ENCODE assay signal across 30 cellular contexts in the genomic region with DNA sequence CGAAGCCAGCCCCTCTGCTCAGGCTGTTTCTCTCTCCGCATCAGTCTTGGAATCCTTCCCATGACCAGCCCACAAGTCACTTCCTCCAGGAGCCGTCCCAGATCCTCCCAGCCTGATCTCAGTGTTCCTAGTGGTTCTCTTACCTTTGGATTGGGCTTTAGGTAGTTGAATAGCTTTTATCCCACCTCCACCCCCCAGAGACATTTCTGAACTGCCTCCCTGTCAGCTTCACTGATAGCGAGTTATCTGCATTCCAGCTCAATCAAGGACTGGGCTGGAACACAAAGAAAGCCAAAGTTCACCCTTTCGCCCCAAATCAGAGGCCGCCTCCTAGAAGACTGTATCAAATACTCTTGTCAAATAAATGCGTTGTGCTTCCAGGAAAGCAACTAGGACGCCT.
"Had no signal": no experiment of that assay in that cellular context is flagged by ENCODE, and none has a peak within 500 bp of the region (broad histone marks: within the 10 kb centered on the region; RNA-seq: fewer than 3 reads in every experiment).

No MANE protein-coding gene starts in this region.

- H3K27ac Mint-ChIP-seq: activated CD4-positive, alpha-beta T cell treated with anti-CD3 and anti-CD28 coated beads for 36 hours; activated CD4-positive, alpha-beta T cell treated with anti-CD3 and anti-CD28 coated beads, Interleukin-2, amount 10 ng/mL, durations not matched to agents 7 days and 5 days; activated CD8-positive, alpha-beta T cell treated with anti-CD3 and anti-CD28 coated beads, Interleukin-2, amount 10 ng/mL, durations not matched to agents 7 days and 5 days; activated naive CD4-positive, alpha-beta T cell treated with anti-CD3 and anti-CD28 coated beads, Interleukin-2, amount 50 U/mL, for 24 hours; activated naive CD8-positive, alpha-beta T cell treated with anti-CD3 and anti-CD28 coated beads, Interleukin-2, amount 10 ng/mL, durations not matched to agents 7 days and 5 days; activated T-cell treated with anti-CD3 and anti-CD28 coated beads, Interleukin-2, amount 50 U/mL, for 24 hours; activated T-helper 2 cell treated with anti-CD3 and anti-CD28 coated beads, Interferon-gamma antibody, Interleukin-2, Interleukin-4, amounts not matched to agents 10 μg/mL and 5 μg/mL and 100 μg/mL, durations not matched to agents 14 hours and 24 hours and 36 hours; IgD-negative memory B cell had no signal

- H3K9me3 ChIP-seq: ascending aorta, SJCRH30 had no signal

- H3K27ac ChIP-seq: ascending aorta, SJCRH30, SK-N-MC had no signal

- FAIRE-seq: TTC549 had no signal

- H3K36me3 Mint-ChIP-seq: activated naive CD4-positive, alpha-beta T cell treated with anti-CD3 and anti-CD28 coated beads, Interleukin-2, amount 50 U/mL, for 24 hours; activated naive CD8-positive, alpha-beta T cell treated with anti-CD3 and anti-CD28 coated beads, Interleukin-2, amount 10 ng/mL, durations not matched to agents 7 days and 5 days; IgD-negative memory B cell had no signal

- DNase-seq: activated CD4-positive, alpha-beta T cell treated with anti-CD3 and anti-CD28 coated beads for 36 hours; activated CD4-positive, alpha-beta T cell treated with anti-CD3 and anti-CD28 coated beads, Interleukin-2, amount 10 ng/mL, durations not matched to agents 7 days and 5 days; activated CD4-positive, alpha-beta T cell treated with anti-CD3 and anti-CD28 coated beads, Interleukin-2, amount 50 U/mL, for 48 hours; activated CD8-positive, alpha-beta T cell treated with anti-CD3 and anti-CD28 coated beads, Interleukin-2, amount 10 ng/mL, durations not matched to agents 7 days and 5 days; activated gamma-delta T cell; activated naive CD4-positive, alpha-beta T cell treated with Interleukin-2 at 50 U/mL for 16 hours; activated naive CD8-positive, alpha-beta T cell treated with anti-CD3 and anti-CD28 coated beads, Interleukin-2, amount 10 ng/mL, durations not matched to agents 7 days and 5 days; activated T-cell treated with anti-CD3 and anti-CD28 coated beads, Interleukin-2, amount 50 U/mL, for 24 hours; amygdala; Karpas-422; KBM-7; NCI-H1105; NCI-H1417 treated with DMSO at 0.1 percent for 48 hours; NCI-H187 treated with DMSO at 0.1 percent for 48 hours; NCI-H2081; NCI-H2171 treated with DMSO at 0.1 percent for 48 hours; NCI-H2227 treated with DMSO at 0.1 percent for 48 hours; NCI-H446; NCI-H510A treated with DMSO at 0.1 percent for 48 hours; NCI-H526 treated with DMSO at 0.1 percent for 48 hours; NCI-H82; SHP77; SJCRH30 had no signal

- H3K27me3 ChIP-seq: ascending aorta had no signal

- ATAC-seq: activated CD4-positive, alpha-beta T cell treated with anti-CD3 and anti-CD28 coated beads for 36 hours; activated CD8-positive, alpha-beta T cell treated with anti-CD3 and anti-CD28 coated beads, Interleukin-2, amount 10 ng/mL, durations not matched to agents 7 days and 5 days; Panc1 had no signal

- H3K36me3 ChIP-seq: ascending aorta, SJCRH30 had no signal

- H3K9me3 Mint-ChIP-seq: activated CD4-positive, alpha-beta T cell treated with anti-CD3 and anti-CD28 coated beads, Interleukin-2, amount 10 ng/mL, durations not matched to agents 7 days and 5 days; activated naive CD4-positive, alpha-beta T cell treated with anti-CD3 and anti-CD28 coated beads, Interleukin-2, amount 50 U/mL, for 24 hours; activated naive CD8-positive, alpha-beta T cell treated with anti-CD3 and anti-CD28 coated beads, Interleukin-2, amount 10 ng/mL, durations not matched to agents 7 days and 5 days; activated T-cell treated with anti-CD3 and anti-CD28 coated beads, Interleukin-2, amount 50 U/mL, for 24 hours; activated T-helper 2 cell treated with anti-CD3 and anti-CD28 coated beads, Interferon-gamma antibody, Interleukin-2, Interleukin-4, amounts not matched to agents 10 μg/mL and 5 μg/mL and 100 μg/mL, durations not matched to agents 14 hours and 24 hours and 36 hours had no signal

- H3K4me1 Mint-ChIP-seq: activated CD4-positive, alpha-beta T cell treated with anti-CD3 and anti-CD28 coated beads for 36 hours; activated CD4-positive, alpha-beta T cell treated with anti-CD3 and anti-CD28 coated beads, Interleukin-2, amount 10 ng/mL, durations not matched to agents 7 days and 5 days; activated naive CD4-positive, alpha-beta T cell treated with anti-CD3 and anti-CD28 coated beads, Interleukin-2, amount 50 U/mL, for 24 hours; activated naive CD8-positive, alpha-beta T cell treated with anti-CD3 and anti-CD28 coated beads, Interleukin-2, amount 10 ng/mL, durations not matched to agents 7 days and 5 days; IgD-negative memory B cell had no signal

- H3K4me3 ChIP-seq: ascending aorta, SJCRH30, SK-N-MC had no signal

- H3K4me3 Mint-ChIP-seq: activated CD4-positive, alpha-beta T cell treated with anti-CD3 and anti-CD28 coated beads for 36 hours; activated CD4-positive, alpha-beta T cell treated with anti-CD3 and anti-CD28 coated beads, Interleukin-2, amount 10 ng/mL, durations not matched to agents 7 days and 5 days; activated CD8-positive, alpha-beta T cell treated with anti-CD3 and anti-CD28 coated beads, Interleukin-2, amount 10 ng/mL, durations not matched to agents 7 days and 5 days; activated naive CD4-positive, alpha-beta T cell treated with anti-CD3 and anti-CD28 coated beads, Interleukin-2, amount 50 U/mL, for 24 hours; activated naive CD8-positive, alpha-beta T cell treated with anti-CD3 and anti-CD28 coated beads, Interleukin-2, amount 10 ng/mL, durations not matched to agents 7 days and 5 days; activated T-cell treated with anti-CD3 and anti-CD28 coated beads, Interleukin-2, amount 50 U/mL, for 24 hours had no signal

- H3K4me1 ChIP-seq: ascending aorta, SJCRH30 had no signal
